Comparison of ENCODE assay signal across 8 cellular contexts in the genomic region with DNA sequence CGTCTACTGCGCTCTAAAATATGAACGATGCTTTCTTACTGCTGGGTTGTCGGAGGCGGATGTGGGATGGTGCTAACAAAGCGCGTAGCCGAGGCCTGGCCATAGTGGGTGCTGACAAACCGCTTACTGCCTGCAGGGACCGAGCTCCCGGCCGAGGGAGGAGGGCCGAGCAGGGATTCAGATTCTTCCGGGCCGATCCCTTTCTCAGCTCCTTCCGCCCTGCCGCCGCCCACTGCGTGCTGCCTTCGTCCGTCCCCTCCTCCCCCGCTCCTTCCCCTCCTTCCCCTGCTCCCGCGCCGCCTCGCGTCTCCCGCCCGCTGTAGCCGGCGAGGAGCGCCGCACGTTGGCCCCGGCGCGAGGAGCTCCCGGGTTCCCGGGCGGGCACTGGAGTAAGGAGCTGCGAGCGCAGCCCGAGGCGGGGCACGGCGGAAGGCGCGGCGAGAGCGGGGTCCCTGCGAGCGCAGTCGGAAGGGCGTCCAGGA. TPM values are rescaled to one million over a fixed set of nuclear protein-coding genes. Genes with fewer than 3 reads are reported as not detected.
DNase-seq lines count a peak whose midpoint lies in the region; ATAC-seq, FAIRE-seq and TF ChIP-seq lines count a peak whose summit lies in the region.

A gene (plus strand): TSS at position 271 of the 482 bp plus-strand sequence.

- H3K79me2 ChIP-seq in GM23338 (replicated peaks; ENCODE audit: insufficient read depth) (no peaks in the 10 kb centered on the region), endothelial cell of umbilical vein (ENCODE audit: control insufficient read depth, insufficient read depth, low read length) (no peaks in the 10 kb centered on the region)

- H3K27me3 Mint-ChIP-seq in GM23338 (ENCODE audit: insufficient read depth, low read depth, poor library complexity) = peaks cover 34% of the 10 kb centered on the region

- H3K4me1 ChIP-seq in BLaER1 = peaks cover 54% of the 10 kb centered on the region
- H3K4me1 ChIP-seq in GM23338 (ENCODE audit: insufficient read depth) = no peaks in the 10 kb centered on the region
- peaks cover 12% of the 10 kb centered on the region for H3K4me1 ChIP-seq in endothelial cell of umbilical vein (ENCODE audit: control insufficient read depth, extremely low read depth, insufficient read depth, low read length)
- no peaks in the 10 kb centered on the region for H3K4me1 ChIP-seq in mesodermal cell (ENCODE audit: control insufficient read depth, insufficient read depth, low read length, poor library complexity, severe bottlenecking)
- H3K4me1 ChIP-seq in thoracic aorta (ENCODE audit: control insufficient read depth in 1 of 2, low read depth in 2 of 2) = no peaks in the 10 kb centered on the region

- no peaks in the 10 kb centered on the region for H3K9me3 Mint-ChIP-seq in GM23338

- WGBS in mesodermal cell (ENCODE audit: insufficient coverage in 2 of 2), 2 experiments = 0 to 1% methylated on average over 34 to 37 of the region's 54 CpGs

- peak; percentile 85 for FAIRE-seq in endothelial cell of umbilical vein (lab: Jason Lieb, UNC)

- no peaks in the 10 kb centered on the region for H3K36me3 Mint-ChIP-seq in GM23338 (ENCODE audit: low read depth)

- 0 out of 2 replicates have a peak, but pooled peaks cover 4% of the 10 kb centered on the region for H3F3A ChIP-seq in GM23338 (replicated peaks; ENCODE audit: low read depth)

- H3K27ac ChIP-seq in BLaER1 (peak within 1 kb of the TSS; percentile 73), GM23338 (ENCODE audit: low read depth) (no peak within 1 kb of the TSS), endothelial cell of umbilical vein (ENCODE audit: insufficient read depth, low read depth, low read length) (peak within 1 kb of the TSS; percentile 9), mesodermal cell (ENCODE audit: low read depth, low read length, severe bottlenecking) (no peak within 1 kb of the TSS), thoracic aorta (no peak within 1 kb of the TSS)

- H3K4me2 ChIP-seq in BLaER1 (peak within 1 kb of the TSS; percentile 98), GM23338 (peak within 1 kb of the TSS; percentile 100), endothelial cell of umbilical vein (ENCODE audit: insufficient read depth, low read length) (peak within 1 kb of the TSS; percentile 83)

- BruUV-seq in endothelial cell of umbilical vein (replicated peaks; lab: Mats Ljungman, UMichigan) = no TSS peak

- H3K9me1 ChIP-seq in endothelial cell of umbilical vein (replicated peaks; ENCODE audit: control insufficient read depth, extremely low read depth, insufficient read depth, low read length) = no peaks in the 10 kb centered on the region

- peaks cover 7% of the 10 kb centered on the region; the same call in 1 of the 3 replicates for H3K4me1 Mint-ChIP-seq in GM23338

- DNase-seq in GM23338 (ENCODE audit: low spot score) = peak; percentile 87
- peak; percentile 76 for DNase-seq in SKM-1 (lab: John Stamatoyannopoulos, UW; ENCODE audit: unreplicated experiment)
- DNase-seq in endothelial cell of umbilical vein (ENCODE audit: low read depth, low spot score) = peak; percentile 63
- no peak for DNase-seq in thoracic aorta (ENCODE audit: low spot score)
- no peak for DNase-seq in OCI-M1 (lab: John Stamatoyannopoulos, UW)

- TF ChIP-seq CTCF in GM23338 (conservative IDR thresholded peaks at IDR 0.05; ENCODE audit: low read depth in 2 of 2) = no peak
- peak in 1 of 2 donors; percentile 18 for TF ChIP-seq CTCF in endothelial cell of umbilical vein (IDR thresholded peaks at IDR 0.05; ENCODE audit: extremely low read depth in 1 of 2, insufficient read depth in 1 of 2, low read depth in 1 of 2, low read length in 2 of 2)
- TF ChIP-seq CTCF in thoracic aorta (IDR thresholded peaks at IDR 0.05) = no peak

- H3K27ac Mint-ChIP-seq in GM23338 = no peak within 1 kb of the TSS

- H3K4me3 ChIP-seq in BLaER1 = peak within 1 kb of the TSS; percentile 88
- H3K4me3 ChIP-seq in GM23338 = peak within 1 kb of the TSS; percentile 85
- H3K4me3 ChIP-seq in endothelial cell of umbilical vein (replicated peaks in 1 of 3; ENCODE audit: insufficient read depth in 1 of 3, low read depth in 1 of 3, low read length in 3 of 3) = peak within 1 kb of the TSS; percentile 45 to 64 (median 46)
- H3K4me3 ChIP-seq in mesodermal cell (ENCODE audit: extremely low read depth, insufficient read depth, low read length, poor library complexity, severe bottlenecking) = peak within 1 kb of the TSS; percentile 47
- peak within 1 kb of the TSS; percentile 73 for H3K4me3 ChIP-seq in thoracic aorta

- H3K9ac ChIP-seq in BLaER1 = peak within 1 kb of the TSS; percentile 74
- peak within 1 kb of the TSS; percentile 65 for H3K9ac ChIP-seq in endothelial cell of umbilical vein (replicated peaks; ENCODE audit: extremely low read depth, insufficient read depth, low read length)

- intact Hi-C loops in endothelial cell of umbilical vein (cut with micrococcal nuclease) = loop anchor here (1.0 to 5.0 kb wide), 5 partner anchors 8 to 409 kb away; no protein-coding TSS in a partner anchor

- POLR2A ChIA-PET in endothelial cell of umbilical vein (lab: Charles Lee) = interaction anchor here (1.1 kb wide), 1 partner anchor 82 kb away, joined by 3 read pairs; no protein-coding TSS in a partner anchor

- peak within 1 kb of the TSS; percentile 100 for H2AFZ ChIP-seq in GM23338
- H2AFZ ChIP-seq in endothelial cell of umbilical vein (ENCODE audit: low read depth, low read length) = peak within 1 kb of the TSS; percentile 84

- ATAC-seq in GM23338 (peak; percentile 70), thoracic aorta (ENCODE audit: insufficient number of reproducible peaks, low FRiP score, low read depth) (peak; percentile 26), HG02610 (IDR thresholded peaks at IDR 0.05; ENCODE audit: unreplicated experiment) (no peak)

- CTCF ChIA-PET in endothelial cell of umbilical vein (lab: Charles Lee) = interaction anchor here (0.8 to 4.2 kb wide), 35 partner anchors 11 to 929 kb away, joined by 3 to 65 read pairs (median 5); a partner anchor contains a TSS

- H3K9me2 ChIP-seq in GM23338 (ENCODE audit: insufficient read depth) = no peaks in the 10 kb centered on the region

- H4K20me1 ChIP-seq in BLaER1 = peaks cover 6% of the 10 kb centered on the region; the same call in 1 of the 2 replicates
- no peaks in the 10 kb centered on the region; the same call in 1 of the 2 replicates for H4K20me1 ChIP-seq in GM23338 (replicated peaks; ENCODE audit: insufficient read depth)
- H4K20me1 ChIP-seq in endothelial cell of umbilical vein (replicated peaks; ENCODE audit: control insufficient read depth, extremely low read depth, insufficient read depth, low read length) = no peaks in the 10 kb centered on the region

- peak within 1 kb of the TSS; percentile 80 for H3K4me3 Mint-ChIP-seq in GM23338

- H3K36me3 ChIP-seq in BLaER1 (no peaks in the 10 kb centered on the region), GM23338 (ENCODE audit: insufficient read depth) (no peaks in the 10 kb centered on the region), endothelial cell of umbilical vein (ENCODE audit: control insufficient read depth in 2 of 2, extremely low read depth in 1 of 2, insufficient read depth in 2 of 2, low read length in 2 of 2) (no peaks in the 10 kb centered on the region), mesodermal cell (ENCODE audit: control insufficient read depth, insufficient read depth, low read length) (no peaks in the 10 kb centered on the region), thoracic aorta (no peaks in the 10 kb centered on the region)

- H3K27me3 ChIP-seq in BLaER1 = peaks cover 13% of the 10 kb centered on the region
- H3K27me3 ChIP-seq in GM23338 (ENCODE audit: insufficient read depth) = peaks cover 41% of the 10 kb centered on the region
- H3K27me3 ChIP-seq in endothelial cell of umbilical vein (ENCODE audit: control insufficient read depth in 2 of 2, insufficient read depth in 2 of 2, low read length in 2 of 2) = no peaks in the 10 kb centered on the region
- no peaks in the 10 kb centered on the region for H3K27me3 ChIP-seq in thoracic aorta (replicated peaks; ENCODE audit: insufficient read depth)

- H3K9me3 ChIP-seq in BLaER1 (peaks cover 6% of the 10 kb centered on the region), endothelial cell of umbilical vein (replicated peaks; ENCODE audit: control insufficient read depth, insufficient read depth, low read length) (no peaks in the 10 kb centered on the region), mesodermal cell (ENCODE audit: control insufficient read depth, low read length) (no peaks in the 10 kb centered on the region), thoracic aorta (no peaks in the 10 kb centered on the region)

- no peak for TF ChIP-seq POLR2A in endothelial cell of umbilical vein (IDR thresholded peaks at IDR 0.05; ENCODE audit: low read depth, low read length)

- dilution Hi-C loops in endothelial cell of umbilical vein (cut with MboI; ENCODE audit: extremely low pct_ligation_motif_present, low sequenced_read_pairs) = no loop called here

TF ChIP-seq in GM23338, 12 proteins besides CTCF, POLR2A, EP300 and RAD21 (continues in another document):
- no peak for TF ChIP-seq JUNB (IDR thresholded peaks at IDR 0.05; ENCODE audit: unreplicated experiment)
- peak; percentile 27; the same call in 1 of the 2 replicates for TF ChIP-seq POLR2AphosphoS5 (IDR thresholded peaks at IDR 0.05; ENCODE audit: low read depth)

TF ChIP-seq in endothelial cell of umbilical vein, 7 proteins besides CTCF, POLR2A, EP300 and RAD21 (continues in another document):
- no peak for TF ChIP-seq EZH2 (IDR thresholded peaks at IDR 0.05; ENCODE audit: borderline replicate concordance, low read depth, low read length, severe bottlenecking)
- TF ChIP-seq FOS (IDR thresholded peaks at IDR 0.05; ENCODE audit: borderline replicate concordance, insufficient read depth, low read length) = no peak
- TF ChIP-seq MYC (IDR thresholded peaks at IDR 0.05; ENCODE audit: low read depth, low read length) = no peak
- TF ChIP-seq JUN (IDR thresholded peaks at IDR 0.05; ENCODE audit: borderline replicate concordance, insufficient read depth, insufficient read length, low read depth) = no peak
- no peak for TF ChIP-seq POLR2AphosphoS5 (IDR thresholded peaks at IDR 0.05; ENCODE audit: insufficient read depth, low read depth, low read length)

RNA-seq across cellular contexts. Expression of the gene that starts here (rescaled TPM):
- total RNA-seq in GM23338 (2014; rRNA removed; shearing (Covaris generic)) = 1.5 and 2.3 TPM in 2 replicates
- polyA plus RNA-seq in GM23338 (2016; fragmentation: Nextera tagmentation; extraction: Ambion mirVana) = 0.42 and 0.71 TPM in 2 replicates
- 7.8 and 12.4 TPM in 2 replicates for total RNA-seq in endothelial cell of umbilical vein
- 5.6 and 6.1 TPM in 2 replicates for polyA plus RNA-seq in endothelial cell of umbilical vein
- polyA plus RNA-seq in endothelial cell of umbilical vein (2011; cell fraction: cytosol; rRNA removed) = 6.0 and 6.5 TPM in 2 replicates
- 11.3 and 14.6 TPM in 2 replicates for polyA plus RNA-seq in endothelial cell of umbilical vein (2011; cell fraction: nucleus; rRNA removed)
- polyA plus RNA-seq in endothelial cell of umbilical vein (2012) = 2.3 and 7.0 TPM in 2 replicates
- polyA minus RNA-seq in endothelial cell of umbilical vein = 7.2 and 8.3 TPM in 2 replicates
- not detected for polyA minus RNA-seq in endothelial cell of umbilical vein (2011; cell fraction: cytosol; rRNA and poly(A)+ RNA removed)
- polyA minus RNA-seq in endothelial cell of umbilical vein (2011; cell fraction: nucleus; rRNA and poly(A)+ RNA removed) = 8.3 and 8.4 TPM in 2 replicates
- 1.5 TPM for polyA plus RNA-seq in mesodermal cell (2013, experiment 1 of 2)
- polyA plus RNA-seq in mesodermal cell (2013, experiment 2 of 2) = 1.3 TPM
- total RNA-seq in thoracic aorta = 1 to 10 TPM; 4.5 to 7.0 TPM

Comparison
In these comparisons a context has a peak if more than half of its experiments do, and no peak if none do; other contexts are left out.
1. H3K27ac ChIP-seq: peak in BLaER1 (single experiment) and endothelial cell of umbilical vein (single experiment); none in GM23338 (single experiment), mesodermal cell (single experiment) and thoracic aorta (0 of 2).
2. DNase-seq: peak in GM23338 (single experiment), SKM-1 (single experiment) and endothelial cell of umbilical vein (single experiment); none in thoracic aorta (single experiment) and OCI-M1 (single experiment).
3. Peak in every context shown above with its lines, with median percentiles within 50 percentile points of each other: H3K4me2 ChIP-seq and H3K4me3 ChIP-seq.